In genomic region chr20:61978491-61978890, GRCh38 we compare ENCODE assay signal across 24 cellular contexts.
"Had no signal": no experiment of that assay in that cellular context is flagged by ENCODE, and none has a peak within 500 bp of the region (broad histone marks: within the 10 kb centered on the region; RNA-seq: fewer than 3 reads in every experiment).

No MANE protein-coding gene starts in this region.

- H3K4me1 ChIP-seq: pancreas, prostate gland, suprapubic skin, tibial artery, upper lobe of right lung had no signal

- H3K9me3 ChIP-seq: heart right ventricle, pancreas, prostate gland, suprapubic skin, thoracic aorta, tibial artery, upper lobe of right lung had no signal

- H3K27me3 Mint-ChIP-seq: naive thymus-derived CD8-positive, alpha-beta T cell; stimulated activated naive CD8-positive, alpha-beta T cell treated with anti-CD3 and anti-CD28 coated beads, Interleukin-15, Interleukin-2, amounts not matched to agents 100 ng/mL and 50 ng/mL, for 24 hours had no signal

- H3K27ac Mint-ChIP-seq: naive thymus-derived CD8-positive, alpha-beta T cell; nephron; stimulated activated effector memory CD8-positive, alpha-beta T cell treated with anti-CD3 and anti-CD28 coated beads, Interleukin-12 subunit alpha, Interleukin-12 subunit beta, amount 100 ng/mL, for 72 hours; stimulated activated naive CD8-positive, alpha-beta T cell treated with anti-CD3 and anti-CD28 coated beads, Interleukin-15, Interleukin-2, amounts not matched to agents 100 ng/mL and 50 ng/mL, for 24 hours had no signal

- H3K4me3 Mint-ChIP-seq: naive thymus-derived CD8-positive, alpha-beta T cell; nephron; stimulated activated effector memory CD8-positive, alpha-beta T cell treated with anti-CD3 and anti-CD28 coated beads, Interleukin-12 subunit alpha, Interleukin-12 subunit beta, amount 100 ng/mL, for 72 hours; stimulated activated naive CD8-positive, alpha-beta T cell treated with anti-CD3 and anti-CD28 coated beads, Interleukin-15, Interleukin-2, amounts not matched to agents 100 ng/mL and 50 ng/mL, for 24 hours had no signal

- H3K79me2 ChIP-seq: hepatocyte had no signal

- H3K27me3 ChIP-seq: heart right ventricle, hepatocyte, pancreas, suprapubic skin, tibial artery, upper lobe of right lung had no signal

- H3K4me3 ChIP-seq: heart right ventricle, hepatocyte, lung, pancreas, prostate gland, skin epidermis, suprapubic skin, thoracic aorta, tibial artery, upper lobe of right lung had no signal

- ATAC-seq: heart right ventricle; naive thymus-derived CD8-positive, alpha-beta T cell; pancreas; right cardiac atrium; stimulated activated effector memory CD8-positive, alpha-beta T cell treated with anti-CD3 and anti-CD28 coated beads, Interleukin-12 subunit alpha, Interleukin-12 subunit beta, amount 100 ng/mL, for 72 hours; upper lobe of right lung had no signal

- H3K4me2 ChIP-seq: hepatocyte had no signal

- DNase-seq: heart right ventricle; islet precursor cell; midbrain; naive thymus-derived CD8-positive, alpha-beta T cell; nucleus accumbens; pancreas; retina; right cardiac atrium; stimulated activated CD4-positive, alpha-beta T cell treated with anti-CD3 and anti-CD28 coated beads, Interleukin-4, amount 100 ng/mL, for 24 hours; stimulated activated naive CD4-positive, alpha-beta T cell; tibial artery; trophoblast cell; upper lobe of right lung had no signal

- H3K9me3 Mint-ChIP-seq: nephron; neural crest cell; stimulated activated naive CD8-positive, alpha-beta T cell treated with anti-CD3 and anti-CD28 coated beads, Interleukin-15, Interleukin-2, amounts not matched to agents 100 ng/mL and 50 ng/mL, for 24 hours had no signal

- FAIRE-seq: pancreas, urothelium cell line had no signal

- H3K4me1 Mint-ChIP-seq: nephron had no signal

- H3K27ac ChIP-seq: heart right ventricle, hepatocyte, pancreas, prostate gland, skin epidermis, suprapubic skin, thoracic aorta, tibial artery, upper lobe of right lung had no signal

- H2AFZ ChIP-seq: hepatocyte had no signal
